8 cellular contexts compared by ENCODE assay signal in genomic region chr14:70808402-70809237, GRCh38. TPM values are rescaled to one million over a fixed set of nuclear protein-coding genes. Genes with fewer than 3 reads are reported as not detected.
DNase-seq lines count a peak whose midpoint lies in the region; ATAC-seq and TF ChIP-seq lines count a peak whose summit lies in the region.

No MANE protein-coding gene starts in this region.

- DNase-seq in AG08396 (ENCODE audit: low spot score), result peak; percentile 27
- DNase-seq in T-helper 17 cell, result peak; percentile 15 to 53 (median 50)
- peak; percentile 52 for DNase-seq in left lobe of liver (ENCODE audit: low spot score)
- peak; percentile 12 to 27 for DNase-seq in stimulated activated CD8-positive, alpha-beta memory T cell treated with anti-CD3 and anti-CD28 coated beads, Interleukin-15, amount 100 ng/mL, for 4 hours (ENCODE audit: low read depth in 2 of 2)
- no peak for DNase-seq in NCI-H2107 (lab: John Stamatoyannopoulos, UW)

- ATAC-seq in GM19397 (IDR thresholded peaks at IDR 0.05; ENCODE audit: unreplicated experiment) (peak; percentile 21), HG03439 (IDR thresholded peaks at IDR 0.05; ENCODE audit: unreplicated experiment) (peak; percentile 19), T-helper 17 cell (peak; percentile 26), left lobe of liver (peak; percentile 16)

- H3K4me1 Mint-ChIP-seq in T-helper 17 cell, result peaks cover 16% of the 10 kb centered on the region
- H3K4me1 Mint-ChIP-seq in brain, result peaks cover 21% of the 10 kb centered on the region

- no peaks in the 10 kb centered on the region for H3K9me3 ChIP-seq in T-helper 17 cell (ENCODE audit: control insufficient read depth, low read length, poor library complexity, severe bottlenecking)

- H3K4me3 Mint-ChIP-seq in T-helper 17 cell (no peak overlapping the region), brain (peak overlapping the region; percentile 80 to 93 (median 85))

- peak overlapping the region; percentile 79 for H3K27ac Mint-ChIP-seq in T-helper 17 cell
- H3K27ac Mint-ChIP-seq in brain, result peak overlapping the region in 3 of 5 experiments; percentile 37 to 71 (median 48)

- no peaks in the 10 kb centered on the region for H3K9me3 Mint-ChIP-seq in brain

- H3K27me3 Mint-ChIP-seq in T-helper 17 cell (no peaks in the 10 kb centered on the region), brain (peaks cover 14% of the 10 kb centered on the region)

- no peaks in the 10 kb centered on the region for H3K36me3 Mint-ChIP-seq in T-helper 17 cell (ENCODE audit: low read depth)
- H3K36me3 Mint-ChIP-seq in brain, result no peaks in the 10 kb centered on the region

- no peak for TF ChIP-seq CTCF in brain (conservative IDR thresholded peaks at IDR 0.05)

RNA-seq across cellular contexts. Expression of gene MAP3K9, which starts 0.7 kb away (rescaled TPM):
- total RNA-seq in T-helper 17 cell (1 to 10 TPM; 7.7 to 9.1 TPM), left lobe of liver (3.1 TPM)
- polyA plus RNA-seq in brain (ENCODE audit: insufficient read depth, low read depth, low replicate concordance), result 8.5 TPM
